12 cellular contexts compared by ENCODE assay signal in the genomic region with DNA sequence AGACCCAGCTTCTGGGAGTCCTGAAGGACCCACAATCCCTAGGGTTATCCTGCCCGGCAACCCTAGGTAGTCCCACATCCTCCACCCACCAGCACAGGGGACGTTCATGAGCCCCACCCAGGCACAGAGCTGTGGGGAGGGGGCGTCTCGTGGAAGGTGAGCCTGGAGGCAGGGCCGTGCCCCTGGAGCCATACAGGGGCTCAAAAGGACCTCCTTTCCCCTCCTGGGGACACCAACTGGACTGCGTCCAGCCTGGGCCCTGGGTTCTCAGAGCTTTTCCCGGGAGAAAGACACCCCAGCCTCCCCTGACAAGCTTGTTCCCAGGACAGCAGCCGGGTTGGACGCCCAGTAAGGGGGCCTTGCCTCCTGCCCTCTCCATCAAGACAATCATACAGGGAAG.
"Had no signal": no experiment of that assay in that cellular context is flagged by ENCODE, and none has a peak within 500 bp of the region (broad histone marks: within the 10 kb centered on the region; RNA-seq: fewer than 3 reads in every experiment).

No MANE protein-coding gene starts in this region.

- DNase-seq: effector memory CD8-positive, alpha-beta T cell; foreskin melanocyte; heart left ventricle; hypothalamus; mammary epithelial cell; naive thymus-derived CD8-positive, alpha-beta T cell; small intestine; stimulated activated CD4-positive, alpha-beta T cell treated with anti-CD3 and anti-CD28 coated beads, Interleukin-2, amount 100 ng/mL, for 48 hours; stimulated activated naive CD4-positive, alpha-beta T cell treated with Interleukin-2 at 50 U/mL for 16 hours; trophoblast cell had no signal

- H3K4me3 Mint-ChIP-seq: effector memory CD8-positive, alpha-beta T cell; naive thymus-derived CD8-positive, alpha-beta T cell had no signal

- ATAC-seq: effector memory CD8-positive, alpha-beta T cell; left lobe of liver; mucosa of descending colon; naive thymus-derived CD8-positive, alpha-beta T cell had no signal

- H3K4me1 ChIP-seq: heart left ventricle had no signal

- H3K27ac ChIP-seq: heart left ventricle had no signal

- H3K27ac Mint-ChIP-seq: effector memory CD8-positive, alpha-beta T cell; naive thymus-derived CD8-positive, alpha-beta T cell had no signal
